Comparison of ENCODE assay signal across 11 cellular contexts in the genomic region with DNA sequence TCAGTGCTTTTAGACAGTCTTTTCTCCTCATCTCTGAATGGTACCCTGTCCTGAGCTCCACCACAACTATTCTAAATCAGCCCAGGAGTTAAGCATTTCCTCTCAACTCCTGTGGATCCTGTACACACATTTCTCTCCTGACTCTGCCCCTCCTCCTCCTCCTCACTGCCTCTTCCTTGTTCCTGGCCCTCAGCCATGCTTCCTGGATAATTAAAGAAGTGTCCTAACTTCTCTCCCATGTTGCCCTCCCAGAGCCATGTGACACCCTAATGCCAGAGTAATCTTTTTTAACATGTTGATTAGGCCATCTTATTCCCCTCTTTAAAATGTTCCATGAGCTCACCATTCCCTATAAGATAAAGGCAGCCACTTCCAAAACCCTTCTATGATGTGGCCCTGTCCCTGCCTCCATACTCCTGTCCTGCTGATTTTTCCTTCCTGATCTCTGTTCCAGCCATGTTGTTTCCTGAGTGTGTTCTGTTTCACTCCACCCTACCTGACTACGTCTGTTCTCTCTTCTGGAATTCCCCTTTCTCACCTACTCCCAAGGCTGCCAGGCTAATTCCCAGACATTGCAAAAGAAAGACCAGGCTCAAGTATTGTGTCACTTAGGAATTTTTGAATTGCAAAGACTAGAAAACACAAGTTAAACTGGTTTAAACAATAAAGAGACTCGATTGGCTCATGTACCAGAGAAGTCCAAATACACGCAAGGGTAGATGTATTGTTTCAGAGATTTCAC.
DNase-seq lines count a peak whose midpoint lies in the region; ATAC-seq and TF ChIP-seq lines count a peak whose summit lies in the region.
"Had no signal": no experiment of that assay in that cellular context is flagged by ENCODE, and none has a peak within 500 bp of the region (broad histone marks: within the 10 kb centered on the region; RNA-seq: fewer than 3 reads in every experiment).

No MANE protein-coding gene starts in this region.

- peak; percentile 81 for ATAC-seq in RWPE2 (ENCODE audit: low read depth)
- ATAC-seq in HG03521 (IDR thresholded peaks at IDR 0.05; ENCODE audit: unreplicated experiment): no peak

- H3K27me3 ChIP-seq in Caco-2 (replicated peaks; ENCODE audit: control insufficient read depth, insufficient read depth, low read length) (no peaks in the 10 kb centered on the region), RWPE2 (ENCODE audit: insufficient read depth, poor library complexity, severe bottlenecking) (no peaks in the 10 kb centered on the region)

- no TSS peak for BruUV-seq in Caco-2 (replicated peaks; lab: Mats Ljungman, UMichigan)

- no peaks in the 10 kb centered on the region for H3K9me3 ChIP-seq in Caco-2
- H3K9me3 ChIP-seq in RWPE2 (ENCODE audit: severe bottlenecking): no peaks in the 10 kb centered on the region
- H3K9me3 ChIP-seq: MG63 had no signal

- POLR2A ChIA-PET in Caco-2 (lab: Charles Lee): no interaction called here

- H3K4me1 Mint-ChIP-seq in Caco-2 (ENCODE audit: low read depth, unreplicated experiment): peaks cover 9% of the 10 kb centered on the region
- peaks cover 34% of the 10 kb centered on the region for H3K4me1 Mint-ChIP-seq in mesothelial cell of epicardium

- H3K27me3 Mint-ChIP-seq in Caco-2 (ENCODE audit: insufficient read depth, unreplicated experiment) (peaks cover 2% of the 10 kb centered on the region), mesothelial cell of epicardium (ENCODE audit: low read depth) (no peaks in the 10 kb centered on the region)

- DNase-seq in Caco-2: no peak
- DNase-seq in RWPE2 (ENCODE audit: low spot score): no peak
- peak; percentile 16 for DNase-seq in fibroblast of villous mesenchyme (ENCODE audit: low read depth)
- no peak for DNase-seq in mesothelial cell of epicardium (ENCODE audit: low spot score in 2 of 2, unreplicated experiment in 2 of 2)
- no peak for DNase-seq in iPS-NIHi7 (ENCODE audit: extremely low spot score)
- no peak for DNase-seq in stimulated activated CD4-positive, alpha-beta T cell treated with anti-CD3 and anti-CD28 coated beads, Interleukin-2, amount 100 ng/mL, for 48 hours
- no peak for DNase-seq in NCI-H1092 treated with DMSO at 0.1 percent for 48 hours (lab: John Stamatoyannopoulos, UW)
- DNase-seq: activated naive CD4-positive, alpha-beta T cell treated with anti-CD3 and anti-CD28 coated beads, Interleukin-2, amount 50 U/mL, for 16 hours; MG63 had no signal

- H3K36me3 ChIP-seq in Caco-2 (ENCODE audit: control insufficient read depth, insufficient read depth, low read length) (no peaks in the 10 kb centered on the region), RWPE2 (ENCODE audit: low read depth) (no peaks in the 10 kb centered on the region)
- H3K36me3 ChIP-seq: MG63 had no signal

- H3K4me1 ChIP-seq in Caco-2: no peaks in the 10 kb centered on the region; the same call in 1 of the 2 replicates
- H3K4me1 ChIP-seq in RWPE2 (ENCODE audit: insufficient read depth, poor library complexity, severe bottlenecking): peaks cover 13% of the 10 kb centered on the region

- H3K4me3 ChIP-seq in Caco-2 (ENCODE audit: low read depth, low read length) (no peak overlapping the region), RWPE2 (ENCODE audit: severe bottlenecking) (no peak overlapping the region), fibroblast of villous mesenchyme (ENCODE audit: low read depth, low read length) (no peak overlapping the region)
- H3K4me3 ChIP-seq: coronary artery, MG63 had no signal

- H3K27ac Mint-ChIP-seq in Caco-2 (ENCODE audit: unreplicated experiment) (peak overlapping the region; percentile 40), mesothelial cell of epicardium (peak overlapping the region; percentile 91)

- CTCF ChIA-PET in Caco-2 (lab: Charles Lee): no interaction called here

- intact Hi-C loops in Caco-2 (cut with micrococcal nuclease; ENCODE audit: unreplicated experiment): no loop called here

- no peak overlapping the region for H3K4me3 Mint-ChIP-seq in Caco-2 (ENCODE audit: unreplicated experiment)
- H3K4me3 Mint-ChIP-seq in mesothelial cell of epicardium: no peak overlapping the region

- H3K36me3 Mint-ChIP-seq in Caco-2 (ENCODE audit: insufficient read depth, unreplicated experiment) (no peaks in the 10 kb centered on the region), mesothelial cell of epicardium (no peaks in the 10 kb centered on the region)

- H3K9me3 Mint-ChIP-seq in Caco-2 (ENCODE audit: unreplicated experiment): no peaks in the 10 kb centered on the region
- H3K9me3 Mint-ChIP-seq in mesothelial cell of epicardium: no peaks in the 10 kb centered on the region

- TF ChIP-seq CTCF in Caco-2 (IDR thresholded peaks at IDR 0.05; ENCODE audit: insufficient read depth in 1 of 2, low read depth in 1 of 2, low read length in 1 of 2, severe bottlenecking in 1 of 2, unreplicated experiment in 1 of 2): no peak
- no peak for TF ChIP-seq CTCF in RWPE2 (IDR thresholded peaks at IDR 0.05; ENCODE audit: poor library complexity, severe bottlenecking)
- no peak for TF ChIP-seq CTCF in fibroblast of villous mesenchyme (IDR thresholded peaks at IDR 0.05; ENCODE audit: insufficient read depth, low read depth, low read length)
- no peak for TF ChIP-seq CTCF in mesothelial cell of epicardium (IDR thresholded peaks at IDR 0.05; ENCODE audit: unreplicated experiment)

- H3K27ac ChIP-seq in RWPE2 (ENCODE audit: poor library complexity, severe bottlenecking): peak overlapping the region; percentile 4
- H3K27ac ChIP-seq: coronary artery had no signal
